In genomic region chr20:41081276-41081814, GRCh38 we compare ENCODE assay signal across 19 cellular contexts. TPM values are rescaled to one million over a fixed set of nuclear protein-coding genes. Genes with fewer than 3 reads are reported as not detected.
DNase-seq lines count a peak whose midpoint lies in the region; ATAC-seq and TF ChIP-seq lines count a peak whose summit lies in the region.
"Had no signal": no experiment of that assay in that cellular context is flagged by ENCODE, and none has a peak within 500 bp of the region (broad histone marks: within the 10 kb centered on the region; RNA-seq: fewer than 3 reads in every experiment).

No MANE protein-coding gene starts in this region.

- no peak overlapping the region for H3K4me3 ChIP-seq in ACC112 (ENCODE audit: low read depth, low read length)
- H3K4me3 ChIP-seq: BLaER1 treated with 17β-estradiol and CSF1 and Interleukin-3, amounts not matched to agents 10 nM and 100 nM; GM23338; mucosa of descending colon; upper lobe of right lung had no signal

- H3K27me3 ChIP-seq in ACC112 (ENCODE audit: insufficient read depth, low read length), result no peaks in the 10 kb centered on the region
- H3K27me3 ChIP-seq: BLaER1 treated with 17β-estradiol and CSF1 and Interleukin-3, amounts not matched to agents 10 nM and 100 nM; upper lobe of right lung had no signal

- ATAC-seq in T-helper 17 cell (peak; percentile 80), GM18858 (IDR thresholded peaks at IDR 0.05; ENCODE audit: unreplicated experiment) (no peak)
- ATAC-seq: GM23338, mucosa of descending colon, PC-3, upper lobe of right lung had no signal

- CTCF ChIA-PET in Calu3 (lab: Charles Lee), result interaction anchor here (0.6 to 2.1 kb wide), 3 partner anchors 90 to 1543 kb away, joined by 3 to 12 read pairs (median 3); no protein-coding TSS in a partner anchor

- DNase-seq in Calu3 (no peak), T-helper 17 cell (no peak), fibroblast of peridontal ligament (ENCODE audit: extremely low read depth) (peak; percentile 79), NCI-H2171 (lab: John Stamatoyannopoulos, UW) (no peak), GM13977 (ENCODE audit: low spot score) (no peak), NCI-H2171 treated with DMSO at 0.1 percent for 48 hours (lab: John Stamatoyannopoulos, UW) (no peak)
- DNase-seq: activated CD4-positive, CD25-positive, alpha-beta regulatory T cell; caudate nucleus; head of caudate nucleus; mucosa of descending colon; NCI-H1694; NCI-H510A treated with DMSO at 0.1 percent for 48 hours; PC-3; SW 1271; upper lobe of right lung had no signal

- H3K27ac Mint-ChIP-seq in Calu3 (ENCODE audit: unreplicated experiment) (peak overlapping the region; percentile 1), T-helper 17 cell (peak overlapping the region; percentile 82)
- H3K27ac Mint-ChIP-seq: GM23338 had no signal

- BruUV-seq in Calu3 (replicated peaks; lab: Mats Ljungman, UMichigan), result no TSS peak

- H3K27ac ChIP-seq in ACC112 (ENCODE audit: low read depth, low read length), result peak overlapping the region; percentile 26; the same call in 1 of the 2 replicates
- H3K27ac ChIP-seq: BLaER1 treated with 17β-estradiol and CSF1 and Interleukin-3, amounts not matched to agents 10 nM and 100 nM; upper lobe of right lung had no signal

- H3K27me3 Mint-ChIP-seq in Calu3 (ENCODE audit: unreplicated experiment) (no peaks in the 10 kb centered on the region), T-helper 17 cell (no peaks in the 10 kb centered on the region)

- H2AFZ ChIP-seq in ACC112 (ENCODE audit: low read length, unreplicated experiment), result no peak overlapping the region
- H2AFZ ChIP-seq: GM23338 had no signal

- peaks cover 72% of the 10 kb centered on the region for H3K36me3 Mint-ChIP-seq in Calu3 (ENCODE audit: insufficient read depth, unreplicated experiment)
- peaks cover 17% of the 10 kb centered on the region for H3K36me3 Mint-ChIP-seq in T-helper 17 cell (ENCODE audit: low read depth)

- peaks cover 25% of the 10 kb centered on the region for H3K79me2 ChIP-seq in ACC112 (ENCODE audit: control insufficient read depth, insufficient read depth, low read length, unreplicated experiment)

- H3K9me3 Mint-ChIP-seq in Calu3 (ENCODE audit: low read depth, unreplicated experiment), result no peaks in the 10 kb centered on the region
- H3K9me3 Mint-ChIP-seq: GM23338 had no signal

- TF ChIP-seq CTCF in Calu3 (IDR thresholded peaks at IDR 0.05; ENCODE audit: unreplicated experiment) (no peak), GM13977 (IDR thresholded peaks at IDR 0.05; ENCODE audit: extremely low read depth, insufficient read depth, missing control alignments) (no peak)

- in situ Hi-C loops in GM13977 (cut with MboI; ENCODE audit: low pct_unique_long_range_greater_than_20kb, low sequenced_read_pairs, unreplicated experiment), result no loop called here

- H3K36me3 ChIP-seq in ACC112 (ENCODE audit: insufficient read depth, low read length), result peaks cover 66% of the 10 kb centered on the region

- intact Hi-C loops in Calu3 (cut with micrococcal nuclease; ENCODE audit: unreplicated experiment), result no loop called here

- peaks cover 34% of the 10 kb centered on the region for H3K4me1 ChIP-seq in ACC112 (ENCODE audit: control insufficient read depth, insufficient read depth, low read length, unreplicated experiment)

- H3K9me3 ChIP-seq in T-helper 17 cell (ENCODE audit: control insufficient read depth, low read length, poor library complexity, severe bottlenecking), result no peaks in the 10 kb centered on the region
- H3K9me3 ChIP-seq: BLaER1 treated with 17β-estradiol and CSF1 and Interleukin-3, amounts not matched to agents 10 nM and 100 nM; mucosa of descending colon; upper lobe of right lung had no signal

- H3K4me1 Mint-ChIP-seq in Calu3 (ENCODE audit: low read depth, unreplicated experiment), result peaks cover 21% of the 10 kb centered on the region
- peaks cover 37% of the 10 kb centered on the region for H3K4me1 Mint-ChIP-seq in T-helper 17 cell

- H3K4me3 Mint-ChIP-seq in Calu3 (ENCODE audit: low read depth, unreplicated experiment) (no peak overlapping the region), T-helper 17 cell (no peak overlapping the region)
- H3K4me3 Mint-ChIP-seq: GM23338 had no signal

RNA-seq across cellular contexts. Expression of gene TOP1, which starts 52.7 kb away (rescaled TPM):
- total RNA-seq in Calu3 (2022), result 129 and 152 TPM in 2 replicates
- total RNA-seq in T-helper 17 cell, result 10 to 100 TPM; 37.4 to 44.4 TPM

RNA-seq across cellular contexts. Expression of gene PLCG1, which starts 56.0 kb away (rescaled TPM):
- 91.1 and 127 TPM in 2 replicates for total RNA-seq in Calu3 (2022)
- total RNA-seq in T-helper 17 cell, result 100 to 1,000 TPM; 420 to 428 TPM
